In the genomic region with DNA sequence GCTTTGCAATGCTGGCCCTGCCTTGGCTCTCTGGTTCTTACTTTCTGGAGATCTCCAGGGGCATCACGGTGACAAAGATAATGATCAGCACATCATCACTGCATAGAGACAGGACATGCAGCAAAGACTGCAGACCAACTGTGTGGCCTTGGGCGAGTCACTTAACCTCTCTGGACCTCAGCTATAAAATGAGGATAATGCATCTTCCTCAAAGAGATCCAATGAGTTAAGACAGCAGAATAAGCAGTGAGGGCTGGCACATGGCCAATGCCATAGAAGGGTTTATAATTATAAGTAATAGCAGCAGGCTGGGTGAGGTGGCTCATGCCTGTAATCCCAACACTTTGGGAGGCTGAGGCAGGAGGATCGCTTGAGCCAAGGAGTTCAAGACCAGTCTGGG, we compare ENCODE assay signal across 1 cellular context.
TF ChIP-seq lines count a peak whose summit lies in the region.

No MANE protein-coding gene starts in this region.

TF ChIP-seq in GM23338, 12 proteins besides CTCF, POLR2A, EP300 and RAD21:
- TF ChIP-seq JUNB (IDR thresholded peaks at IDR 0.05; ENCODE audit: unreplicated experiment) (no peak), ZNF331 (CRISPR knock-in tag; IDR thresholded peaks at IDR 0.05; ENCODE audit: low read depth) (no peak), EZH2 (IDR thresholded peaks at IDR 0.05; ENCODE audit: low read depth, unreplicated experiment) (no peak), POLR2AphosphoS5 (IDR thresholded peaks at IDR 0.05; ENCODE audit: low read depth) (no peak), ZNF114 (CRISPR knock-in tag; IDR thresholded peaks at IDR 0.05) (no peak), EZH2phosphoT487 (IDR thresholded peaks at IDR 0.05; ENCODE audit: unreplicated experiment) (no peak), STAT1 (IDR thresholded peaks at IDR 0.05; ENCODE audit: unreplicated experiment) (no peak), NANOG (IDR thresholded peaks at IDR 0.05; ENCODE audit: borderline replicate concordance) (no peak), CREB1 (CRISPR knock-in tag; IDR thresholded peaks at IDR 0.05; ENCODE audit: low read depth) (no peak)
- TF ChIP-seq, protein P1, sequence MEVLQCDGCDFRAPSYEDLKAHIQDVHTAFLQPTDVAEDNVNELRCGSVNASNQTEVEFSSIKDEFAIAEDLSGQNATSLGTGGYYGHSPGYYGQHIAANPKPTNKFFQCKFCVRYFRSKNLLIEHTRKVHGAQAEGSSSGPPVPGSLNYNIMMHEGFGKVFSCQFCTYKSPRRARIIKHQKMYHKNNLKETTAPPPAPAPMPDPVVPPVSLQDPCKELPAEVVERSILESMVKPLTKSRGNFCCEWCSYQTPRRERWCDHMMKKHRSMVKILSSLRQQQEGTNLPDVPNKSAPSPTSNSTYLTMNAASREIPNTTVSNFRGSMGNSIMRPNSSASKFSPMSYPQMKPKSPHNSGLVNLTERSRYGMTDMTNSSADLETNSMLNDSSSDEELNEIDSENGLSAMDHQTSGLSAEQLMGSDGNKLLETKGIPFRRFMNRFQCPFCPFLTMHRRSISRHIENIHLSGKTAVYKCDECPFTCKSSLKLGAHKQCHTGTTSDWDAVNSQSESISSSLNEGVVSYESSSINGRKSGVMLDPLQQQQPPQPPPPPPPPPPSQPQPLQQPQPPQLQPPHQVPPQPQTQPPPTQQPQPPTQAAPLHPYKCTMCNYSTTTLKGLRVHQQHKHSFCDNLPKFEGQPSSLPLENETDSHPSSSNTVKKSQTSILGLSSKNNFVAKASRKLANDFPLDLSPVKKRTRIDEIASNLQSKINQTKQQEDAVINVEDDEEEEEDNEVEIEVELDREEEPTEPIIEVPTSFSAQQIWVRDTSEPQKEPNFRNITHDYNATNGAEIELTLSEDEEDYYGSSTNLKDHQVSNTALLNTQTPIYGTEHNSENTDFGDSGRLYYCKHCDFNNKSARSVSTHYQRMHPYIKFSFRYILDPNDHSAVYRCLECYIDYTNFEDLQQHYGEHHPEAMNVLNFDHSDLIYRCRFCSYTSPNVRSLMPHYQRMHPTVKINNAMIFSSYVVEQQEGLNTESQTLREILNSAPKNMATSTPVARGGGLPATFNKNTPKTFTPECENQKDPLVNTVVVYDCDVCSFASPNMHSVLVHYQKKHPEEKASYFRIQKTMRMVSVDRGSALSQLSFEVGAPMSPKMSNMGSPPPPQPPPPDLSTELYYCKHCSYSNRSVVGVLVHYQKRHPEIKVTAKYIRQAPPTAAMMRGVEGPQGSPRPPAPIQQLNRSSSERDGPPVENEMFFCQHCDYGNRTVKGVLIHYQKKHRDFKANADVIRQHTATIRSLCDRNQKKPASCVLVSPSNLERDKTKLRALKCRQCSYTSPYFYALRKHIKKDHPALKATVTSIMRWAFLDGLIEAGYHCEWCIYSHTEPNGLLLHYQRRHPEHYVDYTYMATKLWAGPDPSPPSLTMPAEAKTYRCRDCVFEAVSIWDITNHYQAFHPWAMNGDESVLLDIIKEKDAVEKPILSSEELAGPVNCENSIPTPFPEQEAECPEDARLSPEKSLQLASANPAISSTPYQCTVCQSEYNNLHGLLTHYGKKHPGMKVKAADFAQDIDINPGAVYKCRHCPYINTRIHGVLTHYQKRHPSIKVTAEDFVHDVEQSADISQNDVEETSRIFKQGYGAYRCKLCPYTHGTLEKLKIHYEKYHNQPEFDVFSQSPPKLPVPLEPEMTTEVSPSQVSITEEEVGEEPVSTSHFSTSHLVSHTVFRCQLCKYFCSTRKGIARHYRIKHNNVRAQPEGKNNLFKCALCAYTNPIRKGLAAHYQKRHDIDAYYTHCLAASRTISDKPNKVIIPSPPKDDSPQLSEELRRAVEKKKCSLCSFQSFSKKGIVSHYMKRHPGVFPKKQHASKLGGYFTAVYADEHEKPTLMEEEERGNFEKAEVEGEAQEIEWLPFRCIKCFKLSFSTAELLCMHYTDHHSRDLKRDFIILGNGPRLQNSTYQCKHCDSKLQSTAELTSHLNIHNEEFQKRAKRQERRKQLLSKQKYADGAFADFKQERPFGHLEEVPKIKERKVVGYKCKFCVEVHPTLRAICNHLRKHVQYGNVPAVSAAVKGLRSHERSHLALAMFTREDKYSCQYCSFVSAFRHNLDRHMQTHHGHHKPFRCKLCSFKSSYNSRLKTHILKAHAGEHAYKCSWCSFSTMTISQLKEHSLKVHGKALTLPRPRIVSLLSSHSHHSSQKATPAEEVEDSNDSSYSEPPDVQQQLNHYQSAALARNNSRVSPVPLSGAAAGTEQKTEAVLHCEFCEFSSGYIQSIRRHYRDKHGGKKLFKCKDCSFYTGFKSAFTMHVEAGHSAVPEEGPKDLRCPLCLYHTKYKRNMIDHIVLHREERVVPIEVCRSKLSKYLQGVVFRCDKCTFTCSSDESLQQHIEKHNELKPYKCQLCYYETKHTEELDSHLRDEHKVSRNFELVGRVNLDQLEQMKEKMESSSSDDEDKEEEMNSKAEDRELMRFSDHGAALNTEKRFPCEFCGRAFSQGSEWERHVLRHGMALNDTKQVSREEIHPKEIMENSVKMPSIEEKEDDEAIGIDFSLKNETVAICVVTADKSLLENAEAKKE (CRISPR knock-in tag; IDR thresholded peaks at IDR 0.05), result no peak
- TF ChIP-seq, protein P2, sequence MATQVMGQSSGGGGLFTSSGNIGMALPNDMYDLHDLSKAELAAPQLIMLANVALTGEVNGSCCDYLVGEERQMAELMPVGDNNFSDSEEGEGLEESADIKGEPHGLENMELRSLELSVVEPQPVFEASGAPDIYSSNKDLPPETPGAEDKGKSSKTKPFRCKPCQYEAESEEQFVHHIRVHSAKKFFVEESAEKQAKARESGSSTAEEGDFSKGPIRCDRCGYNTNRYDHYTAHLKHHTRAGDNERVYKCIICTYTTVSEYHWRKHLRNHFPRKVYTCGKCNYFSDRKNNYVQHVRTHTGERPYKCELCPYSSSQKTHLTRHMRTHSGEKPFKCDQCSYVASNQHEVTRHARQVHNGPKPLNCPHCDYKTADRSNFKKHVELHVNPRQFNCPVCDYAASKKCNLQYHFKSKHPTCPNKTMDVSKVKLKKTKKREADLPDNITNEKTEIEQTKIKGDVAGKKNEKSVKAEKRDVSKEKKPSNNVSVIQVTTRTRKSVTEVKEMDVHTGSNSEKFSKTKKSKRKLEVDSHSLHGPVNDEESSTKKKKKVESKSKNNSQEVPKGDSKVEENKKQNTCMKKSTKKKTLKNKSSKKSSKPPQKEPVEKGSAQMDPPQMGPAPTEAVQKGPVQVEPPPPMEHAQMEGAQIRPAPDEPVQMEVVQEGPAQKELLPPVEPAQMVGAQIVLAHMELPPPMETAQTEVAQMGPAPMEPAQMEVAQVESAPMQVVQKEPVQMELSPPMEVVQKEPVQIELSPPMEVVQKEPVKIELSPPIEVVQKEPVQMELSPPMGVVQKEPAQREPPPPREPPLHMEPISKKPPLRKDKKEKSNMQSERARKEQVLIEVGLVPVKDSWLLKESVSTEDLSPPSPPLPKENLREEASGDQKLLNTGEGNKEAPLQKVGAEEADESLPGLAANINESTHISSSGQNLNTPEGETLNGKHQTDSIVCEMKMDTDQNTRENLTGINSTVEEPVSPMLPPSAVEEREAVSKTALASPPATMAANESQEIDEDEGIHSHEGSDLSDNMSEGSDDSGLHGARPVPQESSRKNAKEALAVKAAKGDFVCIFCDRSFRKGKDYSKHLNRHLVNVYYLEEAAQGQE (IDR thresholded peaks at IDR 0.05; ENCODE audit: unreplicated experiment), result no peak
- TF ChIP-seq, protein P3, sequence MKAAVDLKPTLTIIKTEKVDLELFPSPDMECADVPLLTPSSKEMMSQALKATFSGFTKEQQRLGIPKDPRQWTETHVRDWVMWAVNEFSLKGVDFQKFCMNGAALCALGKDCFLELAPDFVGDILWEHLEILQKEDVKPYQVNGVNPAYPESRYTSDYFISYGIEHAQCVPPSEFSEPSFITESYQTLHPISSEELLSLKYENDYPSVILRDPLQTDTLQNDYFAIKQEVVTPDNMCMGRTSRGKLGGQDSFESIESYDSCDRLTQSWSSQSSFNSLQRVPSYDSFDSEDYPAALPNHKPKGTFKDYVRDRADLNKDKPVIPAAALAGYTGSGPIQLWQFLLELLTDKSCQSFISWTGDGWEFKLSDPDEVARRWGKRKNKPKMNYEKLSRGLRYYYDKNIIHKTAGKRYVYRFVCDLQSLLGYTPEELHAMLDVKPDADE (IDR thresholded peaks at IDR 0.05), result no peak
